In genomic region chr2:9655441-9656269, GRCh38 we compare ENCODE assay signal across 7 cellular contexts. TPM values are rescaled to one million over a fixed set of nuclear protein-coding genes. Genes with fewer than 3 reads are reported as not detected.
A peak's percentile ranks its signal among the peaks of the same experiment; 100 is the strongest.
DNase-seq lines count a peak whose midpoint lies in the region; ATAC-seq and TF ChIP-seq lines count a peak whose summit lies in the region.

No MANE protein-coding gene starts in this region.

- H3K27me3 ChIP-seq in SJCRH30: 0 out of 2 replicates have a peak, but pooled peaks cover 2% of the 10 kb centered on the region

- H3K4me3 ChIP-seq in SJCRH30: no peak overlapping the region

- H3K9me3 ChIP-seq in SJCRH30 (replicated peaks): no peaks in the 10 kb centered on the region

- no peak for TF ChIP-seq POLR2A in erythroblast (IDR thresholded peaks at IDR 0.05; ENCODE audit: low read length)

- ATAC-seq in GM21619 (IDR thresholded peaks at IDR 0.05; ENCODE audit: unreplicated experiment) (peak; percentile 31), GM19328 (IDR thresholded peaks at IDR 0.05; ENCODE audit: unreplicated experiment) (no peak)

- peaks cover 36% of the 10 kb centered on the region for H3K4me1 ChIP-seq in SJCRH30

- DNase-seq in SJCRH30: no peak
- DNase-seq in erythroblast (lab: John Stamatoyannopoulos, UW): peak; percentile 32 to 67
- DNase-seq in stimulated activated CD8-positive, alpha-beta memory T cell treated with anti-CD3 and anti-CD28 coated beads, Interleukin-7, amount 100 ng/mL, for 48 hours (ENCODE audit: extremely low read depth in 1 of 2, low read depth in 1 of 2): peak; percentile 51 to 81
- DNase-seq in SHP77 (lab: John Stamatoyannopoulos, UW): no peak
- DNase-seq in NCI-H187 (lab: John Stamatoyannopoulos, UW): no peak

- H3K27ac ChIP-seq in SJCRH30: peak overlapping the region; percentile 21; the same call in 1 of the 2 replicates

- H3K36me3 ChIP-seq in SJCRH30: no peaks in the 10 kb centered on the region

RNA-seq across cellular contexts. Expression of gene YWHAQ, which starts 24.9 kb away (rescaled TPM):
- 516 and 523 TPM in 2 replicates for total RNA-seq in SJCRH30 (2014; rRNA removed; shearing (Covaris generic))

Comparison
In these comparisons a context has a peak if more than half of its experiments do, and no peak if none do; other contexts are left out.
1. DNase-seq: peak in erythroblast (2 of 2) and stimulated activated CD8-positive, alpha-beta memory T cell treated with anti-CD3 and anti-CD28 coated beads, Interleukin-7, amount 100 ng/mL, for 48 hours (2 of 2); none in SJCRH30 (0 of 2), SHP77 (0 of 2) and NCI-H187 (0 of 2).